23 cellular contexts compared by ENCODE assay signal in genomic region chr21:18603246-18603645, GRCh38.
A peak's percentile ranks its signal among the peaks of the same experiment; 100 is the strongest.
DNase-seq lines count a peak whose midpoint lies in the region; TF ChIP-seq lines count a peak whose summit lies in the region.
"Had no signal": no experiment of that assay in that cellular context is flagged by ENCODE, and none has a peak within 500 bp of the region (broad histone marks: within the 10 kb centered on the region; RNA-seq: fewer than 3 reads in every experiment).

No MANE protein-coding gene starts in this region.

- no peak overlapping the region for H3K4me3 ChIP-seq in right atrium auricular region
- H3K4me3 ChIP-seq: body of pancreas, gastroesophageal sphincter, right lobe of liver, suprapubic skin had no signal

- no peaks in the 10 kb centered on the region for H3K4me1 ChIP-seq in right atrium auricular region
- H3K4me1 ChIP-seq: body of pancreas, gastroesophageal sphincter, right lobe of liver, suprapubic skin had no signal

- no peaks in the 10 kb centered on the region for H3K27me3 ChIP-seq in right atrium auricular region
- H3K27me3 ChIP-seq: body of pancreas, gastroesophageal sphincter, right lobe of liver, suprapubic skin had no signal

- no peak overlapping the region for H3K27ac ChIP-seq in right atrium auricular region
- H3K27ac ChIP-seq: body of pancreas, gastroesophageal sphincter, right lobe of liver, suprapubic skin, VCaP had no signal

- intact Hi-C loops in cardiac septum (cut with DNase I): no loop called here

- no peaks in the 10 kb centered on the region for H3K9me3 ChIP-seq in right atrium auricular region
- H3K9me3 ChIP-seq: body of pancreas, gastroesophageal sphincter, right lobe of liver, suprapubic skin had no signal

- DNase-seq in NCI-H446 treated with DMSO at 0.1 percent for 48 hours (lab: John Stamatoyannopoulos, UW) (peak; percentile 13), NCI-H446 (lab: John Stamatoyannopoulos, UW) (no peak), NCI-H2107 (lab: John Stamatoyannopoulos, UW) (peak; percentile 3), RPMI8226 (peak; percentile 78), right atrium auricular region (ENCODE audit: low spot score) (no peak), cardiac septum (ENCODE audit: low spot score) (no peak), GOT3 (lab: John Stamatoyannopoulos, UW) (no peak), GM10266 (ENCODE audit: extremely low spot score) (no peak)
- DNase-seq: activated CD4-positive, alpha-beta T cell treated with anti-CD3 and anti-CD28 coated beads, Interleukin-2, amount 10 ng/mL, durations not matched to agents 7 days and 5 days; activated T-cell treated with anti-CD3 and anti-CD28 coated beads, Interleukin-2, amount 50 U/mL, for 4 hours; body of pancreas; CD8-positive, alpha-beta T cell; cerebellar nuclear complex; DMS79; GDM1; NCI-H1436 treated with DMSO at 0.1 percent for 48 hours; right lobe of liver; SHP77; stimulated activated CD4-positive, alpha-beta T cell treated with anti-CD3 and anti-CD28 coated beads, Interleukin-4, amount 100 ng/mL, for 24 hours; stimulated activated naive B cell treated with anti-CD40 and anti-IgM and Interleukin-4, amounts not matched to agents 10 μg/mL and 1 μg/mL and 100 μg/mL, for 72 hours had no signal

- TF ChIP-seq CTCF in right atrium auricular region (IDR thresholded peaks at IDR 0.05) (no peak), GM10266 (IDR thresholded peaks at IDR 0.05; ENCODE audit: control insufficient read depth, insufficient read depth, low read depth, missing control alignments) (no peak)

- no peaks in the 10 kb centered on the region for H3K36me3 ChIP-seq in right atrium auricular region
- H3K36me3 ChIP-seq: gastroesophageal sphincter, right lobe of liver, suprapubic skin had no signal

Comparison
In these comparisons a context has a peak if more than half of its experiments do, and no peak if none do; other contexts are left out.
1. DNase-seq: peak in NCI-H446 treated with DMSO at 0.1 percent for 48 hours (single experiment), NCI-H2107 (single experiment) and RPMI8226 (single experiment); none in NCI-H446 (0 of 2), right atrium auricular region (single experiment), cardiac septum (single experiment), GOT3 (single experiment) and GM10266 (single experiment).